Comparison of ENCODE assay signal across 8 cellular contexts in the genomic region with DNA sequence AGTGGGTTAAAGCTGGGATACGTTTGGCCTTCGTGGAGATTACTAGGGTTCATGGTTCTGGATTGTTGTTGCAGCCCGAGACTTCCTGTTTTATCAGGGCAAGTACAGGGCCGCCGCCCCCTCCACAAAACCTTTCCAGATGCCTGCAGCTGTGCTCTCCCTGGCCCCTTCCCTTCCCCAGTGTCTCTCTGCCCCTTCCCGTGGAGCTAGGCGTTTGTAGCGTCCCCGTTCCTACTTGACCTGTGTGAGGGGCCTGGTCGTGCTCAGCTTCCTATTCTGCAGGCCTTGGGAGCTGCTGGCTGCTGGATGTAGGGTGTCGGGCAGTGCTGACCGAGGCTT. TPM values are rescaled to one million over a fixed set of nuclear protein-coding genes. Genes with fewer than 3 reads are reported as not detected.
DNase-seq lines count a peak whose midpoint lies in the region; ATAC-seq and TF ChIP-seq lines count a peak whose summit lies in the region.

No MANE protein-coding gene starts in this region.

- intact Hi-C loops in left ventricle myocardium inferior (cut with micrococcal nuclease) = no loop called here

- H3K36me3 ChIP-seq in left ventricle myocardium inferior = peaks cover 44% of the 10 kb centered on the region
- peaks cover 41% of the 10 kb centered on the region in 3 donors for H3K36me3 ChIP-seq in skeletal muscle tissue (ENCODE audit: control insufficient read depth in 3 of 3, insufficient read depth in 3 of 3, low read length in 3 of 3)

- H3K27ac ChIP-seq in VCaP = peak overlapping the region; percentile 88; the same call in 1 of the 2 replicates
- H3K27ac ChIP-seq in left ventricle myocardium inferior (replicated peaks) = peak overlapping the region; percentile 89
- H3K27ac ChIP-seq in skeletal muscle tissue (ENCODE audit: low read depth, low read length) = peak overlapping the region; percentile 65

- no peaks in the 10 kb centered on the region for H3K9me3 ChIP-seq in left ventricle myocardium inferior (replicated peaks)
- no peaks in the 10 kb centered on the region for H3K9me3 ChIP-seq in skeletal muscle tissue (ENCODE audit: control insufficient read depth in 3 of 3, low read length in 3 of 3)

- ATAC-seq in GM18868 (IDR thresholded peaks at IDR 0.05; ENCODE audit: unreplicated experiment) = peak; percentile 9
- peak; percentile 15 for ATAC-seq in HG02938 (IDR thresholded peaks at IDR 0.05; ENCODE audit: unreplicated experiment)

- peak overlapping the region; percentile 86 to 95 (median 90) for H3K9ac ChIP-seq in skeletal muscle tissue (ENCODE audit: low read depth in 1 of 3, low read length in 3 of 3)

- no peak for DNase-seq in left ventricle myocardium inferior
- no peak for DNase-seq in NCI-H2171 treated with DMSO at 0.1 percent for 48 hours (lab: John Stamatoyannopoulos, UW)
- DNase-seq in stimulated activated CD4-positive, alpha-beta T cell treated with anti-CD3 and anti-CD28 coated beads, Interleukin-2, amount 100 ng/mL, for 48 hours = no peak
- no peak for DNase-seq in NCI-H69 (lab: John Stamatoyannopoulos, UW)

- peaks cover 52% of the 10 kb centered on the region for H3K4me1 ChIP-seq in left ventricle myocardium inferior
- H3K4me1 ChIP-seq in skeletal muscle tissue (ENCODE audit: control insufficient read depth in 3 of 3, insufficient read depth in 3 of 3, low read length in 3 of 3) = peaks cover 16 to 26% (median 26%) of the 10 kb centered on the region in 3 donors

- H3K4me3 ChIP-seq in left ventricle myocardium inferior (peak overlapping the region; percentile 90), skeletal muscle tissue (ENCODE audit: low read length in 3 of 3) (peak overlapping the region; percentile 85 to 89 (median 85))

- no peaks in the 10 kb centered on the region for H3K27me3 ChIP-seq in left ventricle myocardium inferior (ENCODE audit: low read depth)
- no peaks in the 10 kb centered on the region for H3K27me3 ChIP-seq in skeletal muscle tissue (ENCODE audit: control insufficient read depth in 3 of 3, insufficient read depth in 3 of 3, low read length in 3 of 3)

- TF ChIP-seq CTCF in VCaP (conservative IDR thresholded peaks at IDR 0.05) (no peak), left ventricle myocardium inferior (IDR thresholded peaks at IDR 0.05; ENCODE audit: borderline replicate concordance) (no peak)

RNA-seq across cellular contexts. Expression of gene AKAP17A, which starts 1.4 kb away (rescaled TPM):
- total RNA-seq in left ventricle myocardium inferior (15.8 TPM), skeletal muscle tissue (13.0 TPM)

RNA-seq across cellular contexts. Expression of gene ASMT, which starts 22.0 kb away (rescaled TPM):
- total RNA-seq in left ventricle myocardium inferior (not detected), skeletal muscle tissue (not detected)

RNA-seq across cellular contexts. Expression of gene P2RY8, which starts 55.8 kb away (rescaled TPM):
- total RNA-seq in left ventricle myocardium inferior (1.9 TPM), skeletal muscle tissue (0.52 TPM)
